ENCODE assay signal across 12 cellular contexts in genomic region chr19:39223703-39224279, GRCh38. TPM values are rescaled to one million over a fixed set of nuclear protein-coding genes. Genes with fewer than 3 reads are reported as not detected.
DNase-seq lines count a peak whose midpoint lies in the region; ATAC-seq and TF ChIP-seq lines count a peak whose summit lies in the region.
"Had no signal": no experiment of that assay in that cellular context is flagged by ENCODE, and none has a peak within 500 bp of the region (broad histone marks: within the 10 kb centered on the region; RNA-seq: fewer than 3 reads in every experiment).

No MANE protein-coding gene starts in this region.

- peak; percentile 58 for DNase-seq in activated CD8-positive, alpha-beta memory T cell treated with anti-CD3 and anti-CD28 coated beads, Interleukin-2, amount 10 ng/mL, durations not matched to agents 7 days and 5 days
- no peak for DNase-seq in activated CD8-positive, alpha-beta memory T cell treated with anti-CD3 and anti-CD28 coated beads, Interleukin-2, amount 50 U/mL, for 48 hours
- peak; percentile 28 for DNase-seq in M059J (ENCODE audit: low read depth)
- peak; percentile 13 for DNase-seq in astrocyte of the spinal cord (ENCODE audit: low read depth, low spot score)
- peak; percentile 71 for DNase-seq in nephron progenitor cell
- DNase-seq in SW 1271 (lab: John Stamatoyannopoulos, UW) = no peak
- DNase-seq in COLO668 (lab: John Stamatoyannopoulos, UW; ENCODE audit: unreplicated experiment) = no peak
- no peak for DNase-seq in ecto neural progenitor cell (ENCODE audit: low spot score)
- DNase-seq: left cardiac atrium, NCI-H2081 had no signal

- TF ChIP-seq CTCF in astrocyte of the spinal cord (IDR thresholded peaks at IDR 0.05; ENCODE audit: low read depth, low read length) (no peak), nephron progenitor cell (IDR thresholded peaks at IDR 0.05) (no peak)

- peak; percentile 36 for ATAC-seq in activated CD8-positive, alpha-beta memory T cell treated with anti-CD3 and anti-CD28 coated beads, Interleukin-2, amount 10 ng/mL, durations not matched to agents 7 days and 5 days
- ATAC-seq: left cardiac atrium had no signal

- no peaks in the 10 kb centered on the region for H3K4me1 Mint-ChIP-seq in activated CD8-positive, alpha-beta memory T cell treated with anti-CD3 and anti-CD28 coated beads, Interleukin-2, amount 10 ng/mL, durations not matched to agents 7 days and 5 days
- H3K4me1 Mint-ChIP-seq in nephron progenitor cell = no peaks in the 10 kb centered on the region
- H3K4me1 Mint-ChIP-seq: B cell had no signal

- CTCF ChIA-PET in activated CD8-positive, alpha-beta memory T cell treated with anti-CD3 and anti-CD28 coated beads, Interleukin-2, amount 10 ng/mL, durations not matched to agents 7 days and 5 days (lab: Charles Lee) = interaction anchor here (0.7 to 0.9 kb wide), 2 partner anchors 38 to 731 kb away, joined by 3 to 4 read pairs; no protein-coding TSS in a partner anchor

- H3K27ac Mint-ChIP-seq in activated CD8-positive, alpha-beta memory T cell treated with anti-CD3 and anti-CD28 coated beads, Interleukin-2, amount 10 ng/mL, durations not matched to agents 7 days and 5 days = no peak overlapping the region
- H3K27ac Mint-ChIP-seq in nephron progenitor cell = no peak overlapping the region
- H3K27ac Mint-ChIP-seq: B cell had no signal

- no peaks in the 10 kb centered on the region for H3K36me3 Mint-ChIP-seq in activated CD8-positive, alpha-beta memory T cell treated with anti-CD3 and anti-CD28 coated beads, Interleukin-2, amount 10 ng/mL, durations not matched to agents 7 days and 5 days
- H3K36me3 Mint-ChIP-seq in nephron progenitor cell (ENCODE audit: low read depth) = no peaks in the 10 kb centered on the region

- H3K9me3 Mint-ChIP-seq in activated CD8-positive, alpha-beta memory T cell treated with anti-CD3 and anti-CD28 coated beads, Interleukin-2, amount 10 ng/mL, durations not matched to agents 7 days and 5 days (ENCODE audit: low read depth) = no peaks in the 10 kb centered on the region
- no peaks in the 10 kb centered on the region for H3K9me3 Mint-ChIP-seq in nephron progenitor cell

- H3K27me3 Mint-ChIP-seq in activated CD8-positive, alpha-beta memory T cell treated with anti-CD3 and anti-CD28 coated beads, Interleukin-2, amount 10 ng/mL, durations not matched to agents 7 days and 5 days = peaks cover 35% of the 10 kb centered on the region
- H3K27me3 Mint-ChIP-seq in nephron progenitor cell (ENCODE audit: low read depth, poor library complexity) = peaks cover 77% of the 10 kb centered on the region

- H3K4me3 Mint-ChIP-seq in activated CD8-positive, alpha-beta memory T cell treated with anti-CD3 and anti-CD28 coated beads, Interleukin-2, amount 10 ng/mL, durations not matched to agents 7 days and 5 days = no peak overlapping the region
- H3K4me3 Mint-ChIP-seq in nephron progenitor cell = no peak overlapping the region
- H3K4me3 Mint-ChIP-seq: B cell had no signal

- no peak overlapping the region for H3K4me3 ChIP-seq in astrocyte of the spinal cord (ENCODE audit: low read depth, low read length)

- in situ Hi-C loops in astrocyte of the spinal cord (cut with HindIII; ENCODE audit: low sequenced_read_pairs) = no loop called here

RNA-seq across cellular contexts. Expression of gene SYCN, which starts 19.7 kb away (rescaled TPM):
- total RNA-seq in activated CD8-positive, alpha-beta memory T cell treated with anti-CD3 and anti-CD28 coated beads, Interleukin-2, amount 10 ng/mL, durations not matched to agents 7 days and 5 days = not detected
- total RNA-seq in M059J (2014; rRNA removed; shearing (Covaris generic)) = not detected in 2 replicates
- total RNA-seq: B cell, left cardiac atrium, posterior vena cava had no signal

RNA-seq across cellular contexts. Expression of gene IFNL3, which starts 21.0 kb away (rescaled TPM):
- under 1 TPM in 1 of 2 experiments, not detected in 1; 0.42 TPM for total RNA-seq in activated CD8-positive, alpha-beta memory T cell treated with anti-CD3 and anti-CD28 coated beads, Interleukin-2, amount 10 ng/mL, durations not matched to agents 7 days and 5 days
- total RNA-seq in M059J (2014; rRNA removed; shearing (Covaris generic)) = not detected in 2 replicates
- total RNA-seq: B cell, left cardiac atrium, posterior vena cava had no signal

RNA-seq across cellular contexts. Expression of gene IFNL4, which starts 24.9 kb away (rescaled TPM):
- not detected for total RNA-seq in activated CD8-positive, alpha-beta memory T cell treated with anti-CD3 and anti-CD28 coated beads, Interleukin-2, amount 10 ng/mL, durations not matched to agents 7 days and 5 days
- not detected in 2 replicates for total RNA-seq in M059J (2014; rRNA removed; shearing (Covaris generic))
- total RNA-seq: B cell, left cardiac atrium, posterior vena cava had no signal

RNA-seq across cellular contexts. Expression of gene NCCRP1, which starts 27.0 kb away (rescaled TPM):
- not detected for total RNA-seq in activated CD8-positive, alpha-beta memory T cell treated with anti-CD3 and anti-CD28 coated beads, Interleukin-2, amount 10 ng/mL, durations not matched to agents 7 days and 5 days
- total RNA-seq in M059J (2014; rRNA removed; shearing (Covaris generic)) = not detected in 2 replicates
- total RNA-seq: B cell, left cardiac atrium, posterior vena cava had no signal

RNA-seq across cellular contexts. Expression of gene IFNL2, which starts 44.4 kb away (rescaled TPM):
- not detected for total RNA-seq in activated CD8-positive, alpha-beta memory T cell treated with anti-CD3 and anti-CD28 coated beads, Interleukin-2, amount 10 ng/mL, durations not matched to agents 7 days and 5 days
- not detected in 2 replicates for total RNA-seq in M059J (2014; rRNA removed; shearing (Covaris generic))
- total RNA-seq: B cell, left cardiac atrium, posterior vena cava had no signal

Comparison
In these comparisons a context has a peak if more than half of its experiments do, and no peak if none do; other contexts are left out.
1. DNase-seq: peak in activated CD8-positive, alpha-beta memory T cell treated with anti-CD3 and anti-CD28 coated beads, Interleukin-2, amount 10 ng/mL, durations not matched to agents 7 days and 5 days (single experiment), M059J (single experiment), astrocyte of the spinal cord (single experiment) and nephron progenitor cell (single experiment); none in activated CD8-positive, alpha-beta memory T cell treated with anti-CD3 and anti-CD28 coated beads, Interleukin-2, amount 50 U/mL, for 48 hours (single experiment), SW 1271 (0 of 2), COLO668 (single experiment) and ecto neural progenitor cell (single experiment).